Comparison of ENCODE assay signal across 10 cellular contexts in genomic region chr6:158815379-158815724, GRCh38. TPM values are rescaled to one million over a fixed set of nuclear protein-coding genes. Genes with fewer than 3 reads are reported as not detected.
A peak's percentile ranks its signal among the peaks of the same experiment; 100 is the strongest.
DNase-seq lines count a peak whose midpoint lies in the region; ATAC-seq, FAIRE-seq and TF ChIP-seq lines count a peak whose summit lies in the region.
"Had no signal": no experiment of that assay in that cellular context is flagged by ENCODE, and none has a peak within 500 bp of the region (broad histone marks: within the 10 kb centered on the region; RNA-seq: fewer than 3 reads in every experiment).

No MANE protein-coding gene starts in this region.

- H3K27me3 Mint-ChIP-seq in activated naive CD4-positive, alpha-beta T cell treated with anti-CD3 and anti-CD28 coated beads, Interleukin-2, amount 10 ng/mL, durations not matched to agents 7 days and 5 days = no peaks in the 10 kb centered on the region

- H3K4me1 ChIP-seq in kidney (ENCODE audit: control insufficient read depth in 1 of 2, insufficient read depth in 1 of 2, low read depth in 1 of 2, low read length in 2 of 2) (peaks cover 16 to 21% of the 10 kb centered on the region in 2 donors), thymus (ENCODE audit: control insufficient read depth, insufficient read depth, low read length) (peaks cover 36% of the 10 kb centered on the region)

- peak overlapping the region in 1 of 2 donors; percentile 87 for H3K9ac ChIP-seq in kidney (ENCODE audit: low read length in 2 of 2)

- H3K27ac ChIP-seq in kidney (ENCODE audit: low read depth in 2 of 2, low read length in 2 of 2) = peak overlapping the region; percentile 60 to 82
- peak overlapping the region; percentile 36 for H3K27ac ChIP-seq in thymus (ENCODE audit: low read depth)
- H3K27ac ChIP-seq: SJSA1 had no signal

- peak overlapping the region; percentile 99 for H3K4me3 Mint-ChIP-seq in activated naive CD4-positive, alpha-beta T cell treated with anti-CD3 and anti-CD28 coated beads, Interleukin-2, amount 10 ng/mL, durations not matched to agents 7 days and 5 days

- no peak for FAIRE-seq in kidney (lab: Jason Lieb, UNC)

- CTCF ChIA-PET in activated naive CD4-positive, alpha-beta T cell treated with anti-CD3 and anti-CD28 coated beads, Interleukin-2, amount 10 ng/mL, durations not matched to agents 7 days and 5 days (lab: Charles Lee) = no interaction called here

- no peak for DNase-seq in activated naive CD4-positive, alpha-beta T cell treated with anti-CD3 and anti-CD28 coated beads, Interleukin-2, amount 10 ng/mL, durations not matched to agents 7 days and 5 days
- DNase-seq in activated naive CD4-positive, alpha-beta T cell treated with Interleukin-2 at 50 U/mL for 16 hours = no peak
- peak in 1 of 2 donors; percentile 38 for DNase-seq in activated naive CD4-positive, alpha-beta T cell treated with anti-CD3 and anti-CD28 coated beads, Interleukin-2, amount 50 U/mL, for 72 hours (ENCODE audit: low spot score in 2 of 2)
- DNase-seq in kidney = no peak
- no peak for DNase-seq in dedifferentiated amniotic fluid mesenchymal stem cell (ENCODE audit: extremely low spot score)
- no peak for DNase-seq in NCI-H526 treated with DMSO at 0.1 percent for 48 hours (lab: John Stamatoyannopoulos, UW)
- DNase-seq: central memory CD4-positive, alpha-beta T cell had no signal

- TF ChIP-seq CTCF in kidney (IDR thresholded peaks at IDR 0.05; ENCODE audit: borderline replicate concordance, extremely low read depth, insufficient read depth) = no peak

- no peaks in the 10 kb centered on the region for H3K9me3 Mint-ChIP-seq in activated naive CD4-positive, alpha-beta T cell treated with anti-CD3 and anti-CD28 coated beads, Interleukin-2, amount 10 ng/mL, durations not matched to agents 7 days and 5 days
- peaks cover 0 to 5% of the 10 kb centered on the region in 2 donors for H3K9me3 Mint-ChIP-seq in activated naive CD4-positive, alpha-beta T cell treated with anti-CD3 and anti-CD28 coated beads, Interleukin-2, amount 50 U/mL, for 72 hours

- H3K4me1 Mint-ChIP-seq in activated naive CD4-positive, alpha-beta T cell treated with anti-CD3 and anti-CD28 coated beads, Interleukin-2, amount 10 ng/mL, durations not matched to agents 7 days and 5 days = peaks cover 74% of the 10 kb centered on the region

- H3K36me3 Mint-ChIP-seq in activated naive CD4-positive, alpha-beta T cell treated with anti-CD3 and anti-CD28 coated beads, Interleukin-2, amount 10 ng/mL, durations not matched to agents 7 days and 5 days = peaks cover 63% of the 10 kb centered on the region
- peaks cover 35 to 71% of the 10 kb centered on the region in 2 donors for H3K36me3 Mint-ChIP-seq in activated naive CD4-positive, alpha-beta T cell treated with anti-CD3 and anti-CD28 coated beads, Interleukin-2, amount 50 U/mL, for 72 hours

- intact Hi-C loops in kidney (cut with DNase I) = no loop called here

- peak overlapping the region; percentile 98 for H3K27ac Mint-ChIP-seq in activated naive CD4-positive, alpha-beta T cell treated with anti-CD3 and anti-CD28 coated beads, Interleukin-2, amount 10 ng/mL, durations not matched to agents 7 days and 5 days
- H3K27ac Mint-ChIP-seq in activated naive CD4-positive, alpha-beta T cell treated with anti-CD3 and anti-CD28 coated beads, Interleukin-2, amount 50 U/mL, for 72 hours = peak overlapping the region; percentile 89 to 99

- no peak for ATAC-seq in activated naive CD4-positive, alpha-beta T cell treated with anti-CD3 and anti-CD28 coated beads, Interleukin-2, amount 50 U/mL, for 72 hours
- no peak for ATAC-seq in GM21381 (IDR thresholded peaks at IDR 0.05; ENCODE audit: unreplicated experiment)

- WGBS in thymus = 95% methylated on average over 2 of the region's 2 CpGs

- peaks cover 0 to 5% of the 10 kb centered on the region in 2 donors for H3K36me3 ChIP-seq in kidney (ENCODE audit: control insufficient read depth in 1 of 2, insufficient read depth in 2 of 2, low read length in 2 of 2)
- H3K36me3 ChIP-seq in thymus (ENCODE audit: control insufficient read depth, insufficient read depth) = peaks cover 14% of the 10 kb centered on the region

- no peaks in the 10 kb centered on the region for H3K27me3 ChIP-seq in thymus (ENCODE audit: control insufficient read depth, insufficient read depth)
- H3K27me3 ChIP-seq: SJSA1 had no signal

- H3K9me3 ChIP-seq in kidney (ENCODE audit: control insufficient read depth in 1 of 2, low read length in 2 of 2) (no peaks in the 10 kb centered on the region), thymus (ENCODE audit: control insufficient read depth) (no peaks in the 10 kb centered on the region)
- H3K9me3 ChIP-seq: SJSA1 had no signal

- H3K4me3 ChIP-seq in kidney (ENCODE audit: low read length in 2 of 2) (peak overlapping the region; percentile 84 to 94), thymus (ENCODE audit: low read length) (peak overlapping the region; percentile 93)
- H3K4me3 ChIP-seq: SJSA1 had no signal

RNA-seq across cellular contexts. Expression of gene EZR, which starts 3.8 kb away (rescaled TPM):
- total RNA-seq in activated naive CD4-positive, alpha-beta T cell treated with anti-CD3 and anti-CD28 coated beads, Interleukin-2, amount 50 U/mL, for 72 hours = 100 to 1,000 TPM; 187 to 207 TPM
- total RNA-seq in kidney = 636 TPM
- polyA plus RNA-seq in kidney (ENCODE audit: insufficient read depth, low read depth, low replicate concordance) (154 TPM), thymus (165 TPM)
